15 cellular contexts compared by ENCODE assay signal in the genomic region with DNA sequence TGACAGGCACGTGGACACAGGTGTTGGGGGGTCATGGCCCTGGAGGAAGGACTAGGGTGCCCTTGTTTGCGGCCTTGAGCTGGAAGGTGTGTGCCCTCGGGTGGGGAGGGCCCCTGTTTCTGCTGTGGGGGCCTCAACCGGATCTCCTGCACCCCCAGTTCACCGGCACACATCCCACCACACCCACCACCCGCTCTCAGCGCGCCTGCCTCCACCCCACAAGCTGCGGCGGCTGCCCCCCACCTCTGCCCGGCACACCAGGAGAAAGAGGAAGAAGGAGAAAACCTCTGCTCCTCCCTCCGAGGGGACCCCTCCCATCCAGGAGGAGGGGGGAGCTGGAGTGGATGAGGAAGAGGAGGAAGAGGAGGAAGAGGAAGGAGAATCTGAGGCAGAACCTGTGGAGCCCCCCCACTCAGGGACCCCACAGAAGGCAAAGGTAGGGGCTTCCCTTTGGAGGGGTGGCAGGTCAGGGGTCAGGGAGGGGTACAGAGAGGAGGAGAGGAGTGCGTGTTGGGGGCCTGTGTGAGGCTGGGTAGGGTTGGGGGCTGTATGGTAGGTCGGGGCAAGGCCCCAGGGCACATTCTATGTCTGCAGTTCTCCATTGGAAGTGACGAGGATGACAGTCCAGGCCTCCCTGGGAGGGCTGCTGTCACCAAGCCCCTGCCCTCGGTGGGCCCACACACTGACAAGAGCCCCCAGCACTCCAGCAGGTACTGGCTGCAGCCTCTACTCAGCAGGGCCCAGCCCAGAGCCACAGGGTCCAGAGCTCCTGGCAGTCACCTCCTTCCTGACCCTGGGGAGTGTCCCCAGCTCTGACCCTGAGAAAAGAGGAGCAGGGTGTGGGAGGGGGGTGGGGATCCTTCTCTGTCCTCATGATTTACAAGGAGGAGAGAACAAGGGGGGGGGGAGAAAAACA. TPM values are rescaled to one million over a fixed set of nuclear protein-coding genes. Genes with fewer than 3 reads are reported as not detected.
A peak's percentile ranks its signal among the peaks of the same experiment; 100 is the strongest.
DNase-seq lines count a peak whose midpoint lies in the region; ATAC-seq and TF ChIP-seq lines count a peak whose summit lies in the region.
"Had no signal": no experiment of that assay in that cellular context is flagged by ENCODE, and none has a peak within 500 bp of the region (broad histone marks: within the 10 kb centered on the region; RNA-seq: fewer than 3 reads in every experiment).

No MANE protein-coding gene starts in this region.

- peaks cover 33% of the 10 kb centered on the region for H3K27me3 Mint-ChIP-seq in activated T-helper 1 cell treated with anti-CD3 and anti-CD28 coated beads, Interleukin-12 subunit alpha, Interleukin-12 subunit beta, Interleukin-2, Interleukin-4 antibody, amounts not matched to agents 30 ng/mL and 10 ng/mL and 1 ng/mL, durations not matched to agents 14 hours and 24 hours and 36 hours (ENCODE audit: insufficient read depth)
- H3K27me3 Mint-ChIP-seq in memory B cell: peaks cover 36% of the 10 kb centered on the region

- in situ Hi-C loops in GM13976 (cut with MboI; ENCODE audit: low sequenced_read_pairs, unreplicated experiment): no loop called here

- H3K9me3 Mint-ChIP-seq in activated T-helper 1 cell treated with anti-CD3 and anti-CD28 coated beads, Interleukin-12 subunit alpha, Interleukin-12 subunit beta, Interleukin-2, Interleukin-4 antibody, amounts not matched to agents 30 ng/mL and 10 ng/mL and 1 ng/mL, durations not matched to agents 14 hours and 24 hours and 36 hours: no peaks in the 10 kb centered on the region
- no peaks in the 10 kb centered on the region for H3K9me3 Mint-ChIP-seq in memory B cell
- H3K9me3 Mint-ChIP-seq: CD4-positive, alpha-beta memory T cell; H9 had no signal

- 51 to 69% methylated on average over 14 to 16 of the region's 16 CpGs for WGBS in testis, 2 donors
- 80 to 88% methylated on average over 16 of the region's 16 CpGs for WGBS in thyroid gland, 2 donors

- no peak for TF ChIP-seq POLR2A in testis (IDR thresholded peaks at IDR 0.05)
- no peak for TF ChIP-seq POLR2A in thyroid gland (IDR thresholded peaks at IDR 0.05)

- peaks cover 6% of the 10 kb centered on the region for H3K4me1 Mint-ChIP-seq in activated T-helper 1 cell treated with anti-CD3 and anti-CD28 coated beads, Interleukin-12 subunit alpha, Interleukin-12 subunit beta, Interleukin-2, Interleukin-4 antibody, amounts not matched to agents 30 ng/mL and 10 ng/mL and 1 ng/mL, durations not matched to agents 14 hours and 24 hours and 36 hours (ENCODE audit: low read depth)
- H3K4me1 Mint-ChIP-seq in memory B cell: peaks cover 8% of the 10 kb centered on the region

- H3K27ac Mint-ChIP-seq in activated T-helper 1 cell treated with anti-CD3 and anti-CD28 coated beads, Interleukin-12 subunit alpha, Interleukin-12 subunit beta, Interleukin-2, Interleukin-4 antibody, amounts not matched to agents 30 ng/mL and 10 ng/mL and 1 ng/mL, durations not matched to agents 14 hours and 24 hours and 36 hours: no peak overlapping the region
- no peak overlapping the region for H3K27ac Mint-ChIP-seq in memory B cell
- H3K27ac Mint-ChIP-seq: activated CD8-positive, alpha-beta T cell treated with anti-CD3 and anti-CD28 coated beads, Interleukin-2, amount 10 ng/mL, durations not matched to agents 7 days and 5 days had no signal

- no peak overlapping the region for H3K27ac ChIP-seq in testis
- H3K27ac ChIP-seq in thyroid gland: no peak overlapping the region

- intact Hi-C loops in Right ventricle myocardium superior (cut with DNase I) (no loop called here), Right ventricle myocardium inferior (cut with DNase I) (loop anchor here (5.0 kb wide), 1 partner anchor 57 kb away; a partner anchor contains a TSS), testis (cut with DNase I; ENCODE audit: low total_unique reads) (no loop called here), thyroid gland (cut with DNase I) (no loop called here)
- intact Hi-C loops in activated T-helper 1 cell treated with anti-CD3 and anti-CD28 coated beads, Interleukin-12 subunit alpha, Interleukin-12 subunit beta, Interleukin-2, Interleukin-4 antibody, amounts not matched to agents 30 ng/mL and 10 ng/mL and 1 ng/mL, durations not matched to agents 14 hours and 24 hours and 36 hours (cut with micrococcal nuclease): no loop called here

- H3K4me1 ChIP-seq in testis (peaks cover 36% of the 10 kb centered on the region), thyroid gland (peaks cover 5 to 7% of the 10 kb centered on the region in 2 donors)

- H3K36me3 ChIP-seq in testis (ENCODE audit: low read depth, missing control alignments) (no peaks in the 10 kb centered on the region), thyroid gland (no peaks in the 10 kb centered on the region)

- TF ChIP-seq CTCF in testis (IDR thresholded peaks at IDR 0.05) (no peak), thyroid gland (IDR thresholded peaks at IDR 0.05) (no peak), GM13976 (IDR thresholded peaks at IDR 0.05; ENCODE audit: borderline replicate concordance, control extremely low read depth, extremely low read depth, insufficient read depth, missing control alignments) (no peak)

- H3K9me3 ChIP-seq in testis (no peaks in the 10 kb centered on the region), thyroid gland (no peaks in the 10 kb centered on the region)

- ATAC-seq in Right ventricle myocardium superior (ENCODE audit: poor library complexity): peak; percentile 2
- no peak for ATAC-seq in Right ventricle myocardium inferior
- no peak for ATAC-seq in memory B cell (ENCODE audit: low read depth)
- ATAC-seq in HG03025 (IDR thresholded peaks at IDR 0.05; ENCODE audit: low FRiP score, unreplicated experiment): no peak
- ATAC-seq: activated CD8-positive, alpha-beta T cell treated with anti-CD3 and anti-CD28 coated beads, Interleukin-2, amount 10 ng/mL, durations not matched to agents 7 days and 5 days had no signal

- H3K27me3 ChIP-seq in testis (no peaks in the 10 kb centered on the region), thyroid gland (no peaks in the 10 kb centered on the region)

- peak overlapping the region; percentile 47 for H3K4me3 Mint-ChIP-seq in activated T-helper 1 cell treated with anti-CD3 and anti-CD28 coated beads, Interleukin-12 subunit alpha, Interleukin-12 subunit beta, Interleukin-2, Interleukin-4 antibody, amounts not matched to agents 30 ng/mL and 10 ng/mL and 1 ng/mL, durations not matched to agents 14 hours and 24 hours and 36 hours
- peak overlapping the region; percentile 63 for H3K4me3 Mint-ChIP-seq in memory B cell
- H3K4me3 Mint-ChIP-seq: activated CD8-positive, alpha-beta T cell treated with anti-CD3 and anti-CD28 coated beads, Interleukin-2, amount 10 ng/mL, durations not matched to agents 7 days and 5 days had no signal

- H3K36me3 Mint-ChIP-seq in activated T-helper 1 cell treated with anti-CD3 and anti-CD28 coated beads, Interleukin-12 subunit alpha, Interleukin-12 subunit beta, Interleukin-2, Interleukin-4 antibody, amounts not matched to agents 30 ng/mL and 10 ng/mL and 1 ng/mL, durations not matched to agents 14 hours and 24 hours and 36 hours (ENCODE audit: low read depth): no peaks in the 10 kb centered on the region
- no peaks in the 10 kb centered on the region for H3K36me3 Mint-ChIP-seq in memory B cell
- H3K36me3 Mint-ChIP-seq: CD4-positive, alpha-beta memory T cell had no signal

- DNase-seq in Right ventricle myocardium superior: no peak
- DNase-seq in Right ventricle myocardium inferior (ENCODE audit: missing footprints): no peak
- no peak for DNase-seq in activated T-helper 1 cell treated with anti-CD3 and anti-CD28 coated beads, Interleukin-12 subunit alpha, Interleukin-12 subunit beta, Interleukin-2, Interleukin-4 antibody, amounts not matched to agents 30 ng/mL and 10 ng/mL and 1 ng/mL, durations not matched to agents 14 hours and 24 hours and 36 hours (ENCODE audit: low spot score)
- DNase-seq in memory B cell (ENCODE audit: low spot score in 2 of 2): no peak
- DNase-seq in testis: peak; percentile 10
- no peak for DNase-seq in thyroid gland
- no peak for DNase-seq in GM13976 (ENCODE audit: low spot score)
- DNase-seq: activated CD8-positive, alpha-beta T cell treated with anti-CD3 and anti-CD28 coated beads, Interleukin-2, amount 10 ng/mL, durations not matched to agents 7 days and 5 days; CD4-positive, alpha-beta memory T cell; H9; NCI-H2107; NCI-H69; SW 1271 had no signal

- H3K4me3 ChIP-seq in testis (no peak overlapping the region), thyroid gland (replicated peaks in 1 of 3) (no peak overlapping the region)
- H3K4me3 ChIP-seq: GM12878 had no signal

RNA-seq across cellular contexts. Expression of a gene that starts 1.8 kb away (rescaled TPM):
- total RNA-seq in Right ventricle myocardium superior (503 TPM), Right ventricle myocardium inferior (445 TPM), testis (10 to 100 TPM; 31.3 to 44.3 TPM), thyroid gland (1 to 10 TPM; 1.2 to 3.2 (median 2.8) TPM)
- 0.17 TPM in 1 of 2 replicates, not detected in the other for total RNA-seq in activated T-helper 1 cell treated with anti-CD3 and anti-CD28 coated beads, Interleukin-12 subunit alpha, Interleukin-12 subunit beta, Interleukin-2, Interleukin-4 antibody, amounts not matched to agents 30 ng/mL and 10 ng/mL and 1 ng/mL, durations not matched to agents 14 hours and 24 hours and 36 hours
- 15.1 TPM for polyA plus RNA-seq in testis (ENCODE audit: insufficient read depth, low read depth, low replicate concordance)
- total RNA-seq: activated CD8-positive, alpha-beta T cell treated with anti-CD3 and anti-CD28 coated beads, Interleukin-2, amount 10 ng/mL, durations not matched to agents 7 days and 5 days; CD4-positive, alpha-beta memory T cell; GM12878 had no signal
- polyA plus RNA-seq: CD4-positive, alpha-beta memory T cell had no signal

RNA-seq across cellular contexts. Expression of a gene that starts 31.6 kb away (rescaled TPM):
- total RNA-seq in Right ventricle myocardium superior (15.6 TPM), Right ventricle myocardium inferior (13.9 TPM), testis (100 to 1,000 TPM; 130 to 134 TPM), thyroid gland (10 to 100 TPM; 14.6 to 25.0 (median 19.7) TPM)
- 38.0 and 38.9 TPM in 2 replicates for total RNA-seq in activated T-helper 1 cell treated with anti-CD3 and anti-CD28 coated beads, Interleukin-12 subunit alpha, Interleukin-12 subunit beta, Interleukin-2, Interleukin-4 antibody, amounts not matched to agents 30 ng/mL and 10 ng/mL and 1 ng/mL, durations not matched to agents 14 hours and 24 hours and 36 hours
- polyA plus RNA-seq in testis (ENCODE audit: insufficient read depth, low read depth, low replicate concordance): 81.9 TPM

RNA-seq across cellular contexts. Expression of a gene that starts 57.1 kb away (rescaled TPM):
- total RNA-seq in Right ventricle myocardium superior (2.6 TPM), Right ventricle myocardium inferior (1.9 TPM), testis (100 to 1,000 TPM; 325 to 371 TPM), thyroid gland (1 to 10 TPM in 1 of 4 donors, under 1 TPM in 2, not detected in 1; 0.50 to 1.1 (median 0.81) TPM)
- not detected in 2 replicates for total RNA-seq in activated T-helper 1 cell treated with anti-CD3 and anti-CD28 coated beads, Interleukin-12 subunit alpha, Interleukin-12 subunit beta, Interleukin-2, Interleukin-4 antibody, amounts not matched to agents 30 ng/mL and 10 ng/mL and 1 ng/mL, durations not matched to agents 14 hours and 24 hours and 36 hours
- polyA plus RNA-seq in testis (ENCODE audit: insufficient read depth, low read depth, low replicate concordance): 265 TPM
- total RNA-seq: activated CD8-positive, alpha-beta T cell treated with anti-CD3 and anti-CD28 coated beads, Interleukin-2, amount 10 ng/mL, durations not matched to agents 7 days and 5 days; CD4-positive, alpha-beta memory T cell; GM12878 had no signal
- polyA plus RNA-seq: CD4-positive, alpha-beta memory T cell; GM12878 had no signal

RNA-seq across cellular contexts. Expression of a gene that starts 57.9 kb away (rescaled TPM):
- total RNA-seq in Right ventricle myocardium superior (165 TPM), Right ventricle myocardium inferior (158 TPM), testis (100 to 1,000 TPM; 462 to 507 TPM), thyroid gland (100 to 1,000 TPM; 142 to 200 (median 170) TPM)
- 0.21 and 0.24 TPM in 2 replicates for total RNA-seq in activated T-helper 1 cell treated with anti-CD3 and anti-CD28 coated beads, Interleukin-12 subunit alpha, Interleukin-12 subunit beta, Interleukin-2, Interleukin-4 antibody, amounts not matched to agents 30 ng/mL and 10 ng/mL and 1 ng/mL, durations not matched to agents 14 hours and 24 hours and 36 hours
- polyA plus RNA-seq in testis (ENCODE audit: insufficient read depth, low read depth, low replicate concordance): 312 TPM
- polyA plus RNA-seq: CD4-positive, alpha-beta memory T cell had no signal

Comparison
In these comparisons a context has a peak if more than half of its experiments do, and no peak if none do; other contexts are left out.
1. RNA of a gene that starts 57.1 kb away (total RNA-seq): 325 to 371 TPM in testis; 2.6 TPM in Right ventricle myocardium superior (single experiment), 1.9 TPM in Right ventricle myocardium inferior (single experiment), 0.50 to 1.1 TPM in thyroid gland and not detected in activated T-helper 1 cell treated with anti-CD3 and anti-CD28 coated beads, Interleukin-12 subunit alpha, Interleukin-12 subunit beta, Interleukin-2, Interleukin-4 antibody, amounts not matched to agents 30 ng/mL and 10 ng/mL and 1 ng/mL, durations not matched to agents 14 hours and 24 hours and 36 hours; every median in the first group is over 10 times any median in the second.